Comparison of ENCODE assay signal across 10 cellular contexts in the genomic region with DNA sequence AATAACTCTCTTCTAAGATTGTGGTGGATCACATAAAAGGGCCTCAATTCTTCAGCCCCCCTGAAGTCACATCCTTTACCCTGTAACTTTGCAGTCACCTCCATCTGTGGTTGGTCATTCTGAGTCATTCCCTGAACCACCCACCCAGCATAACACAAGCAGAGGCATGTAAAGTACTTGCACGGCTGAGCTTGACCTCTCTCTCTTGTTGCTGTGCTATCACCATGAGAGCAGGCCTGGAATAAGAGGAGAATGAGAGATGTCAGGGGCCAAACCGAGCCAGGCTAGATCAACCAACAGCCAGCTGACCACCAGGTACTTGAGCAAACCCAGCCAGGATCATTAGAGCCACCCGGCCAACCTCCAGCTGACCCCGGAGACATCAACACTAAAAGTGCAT. TPM values are rescaled to one million over a fixed set of nuclear protein-coding genes. Genes with fewer than 3 reads are reported as not detected.
DNase-seq lines count a peak whose midpoint lies in the region; ATAC-seq and TF ChIP-seq lines count a peak whose summit lies in the region.
"Had no signal": no experiment of that assay in that cellular context is flagged by ENCODE, and none has a peak within 500 bp of the region (broad histone marks: within the 10 kb centered on the region; RNA-seq: fewer than 3 reads in every experiment).

No MANE protein-coding gene starts in this region.

- intact Hi-C loops in prostate gland (cut with DNase I), result no loop called here

- H3K27ac ChIP-seq in prostate gland (no peak overlapping the region), caudate nucleus (ENCODE audit: low read depth, low read length) (no peak overlapping the region)

- TF ChIP-seq CTCF in GM12865 (IDR thresholded peaks at IDR 0.05; ENCODE audit: insufficient read depth, low read depth, low read length, missing control alignments) (no peak), prostate gland (IDR thresholded peaks at IDR 0.05) (no peak)

- peak; percentile 61 for ATAC-seq in GM21723 (IDR thresholded peaks at IDR 0.05; ENCODE audit: unreplicated experiment)
- ATAC-seq: left cardiac atrium had no signal

- no peak for TF ChIP-seq POLR2A in prostate gland (IDR thresholded peaks at IDR 0.05)

- WGBS in prostate gland, result 81% methylated on average over 4 of the region's 4 CpGs

- DNase-seq in GM12865 (ENCODE audit: low read depth), result peak; percentile 84
- peak; percentile 78 for DNase-seq in HPDE6-E6E7 (ENCODE audit: extremely low spot score)
- DNase-seq in fibroblast of peridontal ligament (ENCODE audit: extremely low read depth), result peak; percentile 61
- DNase-seq in NCI-H1436 treated with DMSO at 0.1 percent for 48 hours (lab: John Stamatoyannopoulos, UW), result no peak
- DNase-seq in prostate gland (ENCODE audit: low spot score), result no peak
- DNase-seq in NCI-H1694 treated with DMSO at 0.1 percent for 48 hours (lab: John Stamatoyannopoulos, UW), result no peak
- no peak for DNase-seq in caudate nucleus (lab: John Stamatoyannopoulos, UW)
- DNase-seq: left cardiac atrium, NCI-H82 had no signal

- H3K4me1 ChIP-seq in prostate gland (replicated peaks), result no peaks in the 10 kb centered on the region

- H3K27me3 ChIP-seq in prostate gland (replicated peaks; ENCODE audit: insufficient read depth), result no peaks in the 10 kb centered on the region

- H3K9me3 ChIP-seq in prostate gland, result no peaks in the 10 kb centered on the region

- H3K36me3 ChIP-seq in prostate gland, result no peaks in the 10 kb centered on the region

- H3K4me3 ChIP-seq in GM12865 (ENCODE audit: low read depth, low read length) (no peak overlapping the region), prostate gland (no peak overlapping the region)

RNA-seq across cellular contexts. Expression of a gene that starts 13.5 kb away (rescaled TPM):
- 1 to 10 TPM; 6.8 to 8.2 TPM for total RNA-seq in prostate gland

Comparison
In these comparisons a context has a peak if more than half of its experiments do, and no peak if none do; other contexts are left out.
1. DNase-seq: peak in GM12865 (single experiment), HPDE6-E6E7 (single experiment) and fibroblast of peridontal ligament (single experiment); none in NCI-H1436 treated with DMSO at 0.1 percent for 48 hours (single experiment), prostate gland (single experiment), NCI-H1694 treated with DMSO at 0.1 percent for 48 hours (single experiment) and caudate nucleus (0 of 61).